8 cellular contexts compared by ENCODE assay signal in genomic region chr12:132886529-132887477, GRCh38. TPM values are rescaled to one million over a fixed set of nuclear protein-coding genes. Genes with fewer than 3 reads are reported as not detected.
DNase-seq lines count a peak whose midpoint lies in the region; ATAC-seq and TF ChIP-seq lines count a peak whose summit lies in the region.

No MANE protein-coding gene starts in this region.

- H3K9me3 ChIP-seq in SK-N-MC (ENCODE audit: low read depth, low read length), result peaks cover 13% of the 10 kb centered on the region; the same call in 1 of the 2 replicates

- TF ChIP-seq CTCF in AG04449 (IDR thresholded peaks at IDR 0.05; ENCODE audit: insufficient read depth, low read length, missing control alignments) (no peak), epithelial cell of proximal tubule (conservative IDR thresholded peaks at IDR 0.05; ENCODE audit: low read depth, low read length) (no peak), natural killer cell (IDR thresholded peaks at IDR 0.05) (no peak)

- ATAC-seq in GM18519 (IDR thresholded peaks at IDR 0.05; ENCODE audit: low FRiP score, unreplicated experiment) (peak; percentile 7), HG03097 (IDR thresholded peaks at IDR 0.05; ENCODE audit: low FRiP score, unreplicated experiment) (peak; percentile 33), natural killer cell (peak; percentile 1 to 11 (median 4))

- no peaks in the 10 kb centered on the region for H3K36me3 Mint-ChIP-seq in natural killer cell

- peak overlapping the region; percentile 100 for H3K27ac Mint-ChIP-seq in natural killer cell

- DNase-seq in AG04449 (ENCODE audit: low read depth, low spot score), result no peak
- DNase-seq in SK-N-MC (ENCODE audit: low read depth, low spot score), result no peak
- DNase-seq in epithelial cell of proximal tubule (ENCODE audit: low read depth), result no peak
- DNase-seq in natural killer cell, result no peak
- no peak for DNase-seq in NCI-H1092 treated with DMSO at 0.1 percent for 48 hours (lab: John Stamatoyannopoulos, UW)
- DNase-seq in GDM1 (lab: John Stamatoyannopoulos, UW), result no peak

- H3K4me3 ChIP-seq in AG04449 (ENCODE audit: low read depth, low read length), result peak overlapping the region; percentile 75
- peak overlapping the region; percentile 67 for H3K4me3 ChIP-seq in SK-N-MC
- peak overlapping the region; percentile 90 for H3K4me3 ChIP-seq in epithelial cell of proximal tubule (ENCODE audit: low read depth, low read length)

- intact Hi-C loops in natural killer cell (cut with micrococcal nuclease), result loop anchor here (1.0 to 2.0 kb wide), 5 partner anchors 17 to 193 kb away; partner anchors contain the start of genes GOLGA3, ZNF140, ZNF26 and ZNF84

- H3K4me3 Mint-ChIP-seq in natural killer cell, result peak overlapping the region; percentile 98

- peaks cover 16 to 31% of the 10 kb centered on the region in 2 donors for H3K4me1 Mint-ChIP-seq in natural killer cell

- peaks cover 8 to 10% of the 10 kb centered on the region in 2 donors for H3K27me3 Mint-ChIP-seq in natural killer cell (ENCODE audit: low read depth in 2 of 2)

- no peak overlapping the region for H3K27ac ChIP-seq in SK-N-MC

- POLR2A ChIA-PET in AG04449 (lab: Yijun Ruan, JAX), result interaction anchor here (0.7 to 1.0 kb wide), 5 partner anchors 11 to 193 kb away, joined by 3 to 5 read pairs (median 3); partner anchors contain the start of gene GOLGA3

- H3K9me3 Mint-ChIP-seq in natural killer cell, result no peaks in the 10 kb centered on the region

- H3K36me3 ChIP-seq in SK-N-MC (ENCODE audit: insufficient read depth, low read length), result no peaks in the 10 kb centered on the region

- CTCF ChIA-PET in AG04449 (lab: Yijun Ruan, JAX), result interaction anchor here (1.4 kb wide), 1 partner anchor 12 kb away, joined by 4 read pairs; no protein-coding TSS in a partner anchor

- H3K9ac ChIP-seq in SK-N-MC (ENCODE audit: insufficient read length), result no peak overlapping the region

RNA-seq across cellular contexts. Expression of gene CHFR, which starts 0.6 kb away (rescaled TPM):
- 26.2 and 35.7 TPM in 2 replicates for total RNA-seq in epithelial cell of proximal tubule
- total RNA-seq in natural killer cell, result 100 to 1,000 TPM; 161 to 170 (median 168) TPM

RNA-seq across cellular contexts. Expression of gene GOLGA3, which starts 58.1 kb away (rescaled TPM):
- total RNA-seq in epithelial cell of proximal tubule (46.0 TPM in 2 replicates), natural killer cell (10 to 100 TPM; 39.1 to 54.3 (median 50.9) TPM)
